ENCODE assay signal across 10 cellular contexts in the genomic region with DNA sequence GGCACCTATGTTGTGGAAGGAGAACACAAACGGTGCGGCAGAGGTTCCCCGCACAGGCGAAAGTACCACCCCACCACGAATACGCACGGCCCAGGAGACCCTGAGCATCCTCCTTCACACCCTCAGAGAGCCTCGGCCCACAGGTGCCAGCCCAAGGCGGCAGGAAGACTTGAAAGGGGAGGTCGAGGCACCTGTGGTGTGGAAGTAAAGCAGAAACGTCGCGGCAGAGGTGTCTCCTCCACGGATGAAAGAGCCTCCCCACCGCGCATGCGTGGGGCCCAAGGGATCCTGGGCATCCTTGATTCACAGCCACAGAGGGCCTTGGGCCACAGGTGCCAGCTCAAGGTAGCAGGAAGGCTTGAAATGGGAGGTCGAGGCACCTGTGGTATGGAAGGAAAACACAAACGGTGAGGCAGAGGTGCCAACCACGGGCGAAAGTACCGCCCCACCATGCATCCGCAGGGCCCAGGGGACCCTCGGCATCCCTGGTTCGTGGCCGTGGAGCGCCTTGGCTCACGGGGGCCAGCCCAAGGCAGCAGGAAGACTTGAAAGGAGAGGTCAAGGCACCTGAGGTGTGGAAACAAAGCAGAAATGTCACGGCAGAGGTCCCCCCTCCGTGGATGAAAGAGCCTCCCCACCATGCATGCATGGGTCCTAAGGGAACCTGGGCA.
DNase-seq lines count a peak whose midpoint lies in the region; ATAC-seq, FAIRE-seq and TF ChIP-seq lines count a peak whose summit lies in the region.
"Had no signal": no experiment of that assay in that cellular context is flagged by ENCODE, and none has a peak within 500 bp of the region (broad histone marks: within the 10 kb centered on the region; RNA-seq: fewer than 3 reads in every experiment).

No MANE protein-coding gene starts in this region.

- H3K4me1 ChIP-seq in BE2C: no peaks in the 10 kb centered on the region
- H3K4me1 ChIP-seq in IMR-90 (ENCODE audit: control insufficient read depth, insufficient read depth, low read length): no peaks in the 10 kb centered on the region
- no peaks in the 10 kb centered on the region for H3K4me1 ChIP-seq in esophagus muscularis mucosa
- no peaks in the 10 kb centered on the region for H3K4me1 ChIP-seq in pancreas
- no peaks in the 10 kb centered on the region for H3K4me1 ChIP-seq in A673 (ENCODE audit: insufficient read depth, low read length, poor library complexity, severe bottlenecking)

- H3K23ac ChIP-seq in IMR-90 (ENCODE audit: low read depth, low read length): no peak overlapping the region

- H3K56ac ChIP-seq in IMR-90 (ENCODE audit: extremely low read depth, insufficient read depth, low read length): no peak overlapping the region

- H3K4me2 ChIP-seq in IMR-90 (ENCODE audit: low read depth, low read length): no peak overlapping the region

- no peak overlapping the region for H2AK9ac ChIP-seq in IMR-90 (replicated peaks; ENCODE audit: low read depth, low read length, poor library complexity)

- 44% methylated on average over 13 of the region's 30 CpGs; no CpG with 5 or more reads in 1 of the 2 experiments for WGBS in IMR-90 (ENCODE audit: extremely low coverage in 2 of 2, insufficient read length in 1 of 2), 2 experiments
- WGBS in esophagus muscularis mucosa: 66% methylated on average over 26 of the region's 30 CpGs
- WGBS in pancreas, 2 donors: 56 to 58% methylated on average over 30 of the region's 30 CpGs

- no peak for TF ChIP-seq CTCF in BE2C (IDR thresholded peaks at IDR 0.05; ENCODE audit: low read depth, low read length)
- no peak for TF ChIP-seq CTCF in IMR-90 (conservative IDR thresholded peaks at IDR 0.05; ENCODE audit: low read depth, low read length)
- no peak for TF ChIP-seq CTCF in esophagus muscularis mucosa (IDR thresholded peaks at IDR 0.05)
- TF ChIP-seq CTCF in pancreas (IDR thresholded peaks at IDR 0.05): no peak
- no peak for TF ChIP-seq CTCF in A673 (conservative IDR thresholded peaks at IDR 0.05; ENCODE audit: low read depth, low read length)

- TF ChIP-seq POLR2A in IMR-90 (IDR thresholded peaks at IDR 0.05; ENCODE audit: low read depth, low read length): no peak
- TF ChIP-seq POLR2A in esophagus muscularis mucosa (IDR thresholded peaks at IDR 0.05; ENCODE audit: low read depth): no peak

- H3K14ac ChIP-seq in IMR-90 (replicated peaks; ENCODE audit: low read depth, low read length): no peak overlapping the region

- DNase-seq in BE2C: peak; percentile 4
- DNase-seq in IMR-90: no peak
- peak; percentile 68 for DNase-seq in esophagus muscularis mucosa (ENCODE audit: extremely low spot score)
- DNase-seq in pancreas: peak in 5 of 6 donors; percentile 1 to 53 (median 3)
- no peak for DNase-seq in effector CD8-positive, alpha-beta T cell (lab: John Stamatoyannopoulos, UW)
- DNase-seq in A673 (ENCODE audit: low spot score): no peak
- no peak for DNase-seq in NCI-H2227 (lab: John Stamatoyannopoulos, UW; ENCODE audit: unreplicated experiment)
- DNase-seq: activated CD8-positive, alpha-beta T cell treated with anti-CD3 and anti-CD28 coated beads, Interleukin-2, amount 10 ng/mL, durations not matched to agents 7 days and 5 days had no signal

- no peak overlapping the region for H3K18ac ChIP-seq in IMR-90 (ENCODE audit: low read depth, low read length)

- H3K79me1 ChIP-seq in IMR-90 (ENCODE audit: low read depth in 1 of 2, low read length in 2 of 2): no peaks in the 10 kb centered on the region

- intact Hi-C loops in IMR-90 (cut with micrococcal nuclease): no loop called here
- intact Hi-C loops in esophagus muscularis mucosa (cut with DNase I): no loop called here
- intact Hi-C loops in pancreas (cut with DNase I): no loop called here
- intact Hi-C loops in A673 (cut with micrococcal nuclease; ENCODE audit: unreplicated experiment): no loop called here

- H3K4me3 ChIP-seq in BE2C (ENCODE audit: low read depth, low read length) (no peak overlapping the region), IMR-90 (ENCODE audit: insufficient read depth, low read depth, low read length) (no peak overlapping the region), esophagus muscularis mucosa (no peak overlapping the region), pancreas (no peak overlapping the region), A673 (ENCODE audit: low read depth, low read length, poor library complexity, severe bottlenecking) (no peak overlapping the region)

- no peak overlapping the region for H4K5ac ChIP-seq in IMR-90 (ENCODE audit: low read depth, low read length)

- FAIRE-seq in pancreas (lab: Jason Lieb, UNC): no peak

- H3K9me1 ChIP-seq in IMR-90 (ENCODE audit: insufficient read depth, low read length): no peaks in the 10 kb centered on the region

- no peak for TF ChIP-seq EP300 in esophagus muscularis mucosa (IDR thresholded peaks at IDR 0.05)

- H2BK15ac ChIP-seq in IMR-90 (ENCODE audit: low read depth, low read length): no peak overlapping the region

- no peak for TF ChIP-seq RAD21 in IMR-90 (IDR thresholded peaks at IDR 0.05; ENCODE audit: low read length)

- no peaks in the 10 kb centered on the region for H4K20me1 ChIP-seq in IMR-90 (ENCODE audit: insufficient read depth, low read length)

- no peak overlapping the region for H3K27ac ChIP-seq in IMR-90 (ENCODE audit: insufficient read depth, low read length)
- H3K27ac ChIP-seq in esophagus muscularis mucosa (replicated peaks in 1 of 4): no peak overlapping the region
- no peak overlapping the region for H3K27ac ChIP-seq in pancreas
- H3K27ac ChIP-seq in A673 (ENCODE audit: low read depth, low read length, poor library complexity, severe bottlenecking): no peak overlapping the region
- H3K27ac ChIP-seq: epithelial cell of prostate had no signal

- peak overlapping the region; percentile 43 for H2AFZ ChIP-seq in IMR-90 (replicated peaks; ENCODE audit: low read length, poor library complexity)

- no peak overlapping the region for H2BK20ac ChIP-seq in IMR-90 (ENCODE audit: low read depth, low read length)

- ATAC-seq in IMR-90 (ENCODE audit: low read depth) (no peak), pancreas (no peak), GM18502 (IDR thresholded peaks at IDR 0.05; ENCODE audit: poor library complexity, unreplicated experiment) (no peak)
- ATAC-seq: activated CD8-positive, alpha-beta T cell treated with anti-CD3 and anti-CD28 coated beads, Interleukin-2, amount 10 ng/mL, durations not matched to agents 7 days and 5 days had no signal

- H3K9me3 ChIP-seq in BE2C: no peaks in the 10 kb centered on the region; the same call in 1 of the 2 replicates
- peaks cover 78% of the 10 kb centered on the region for H3K9me3 ChIP-seq in IMR-90 (ENCODE audit: control insufficient read depth, insufficient read depth, low read length)
- peaks cover 0 to 96% (median 59%) of the 10 kb centered on the region in 4 donors for H3K9me3 ChIP-seq in esophagus muscularis mucosa
- H3K9me3 ChIP-seq in pancreas: no peaks in the 10 kb centered on the region
- peaks cover 38% of the 10 kb centered on the region for H3K9me3 ChIP-seq in A673 (ENCODE audit: low read depth, low read length, poor library complexity, severe bottlenecking)

- H4K91ac ChIP-seq in IMR-90 (ENCODE audit: insufficient read depth, low read depth, low read length): no peak overlapping the region

- H3K27me3 ChIP-seq in BE2C: no peaks in the 10 kb centered on the region
- H3K27me3 ChIP-seq in IMR-90 (ENCODE audit: control insufficient read depth, insufficient read depth, low read length): no peaks in the 10 kb centered on the region
- H3K27me3 ChIP-seq in esophagus muscularis mucosa: peaks cover 0 to 16% (median 0%) of the 10 kb centered on the region in 4 donors
- H3K27me3 ChIP-seq in pancreas: no peaks in the 10 kb centered on the region
- no peaks in the 10 kb centered on the region for H3K27me3 ChIP-seq in A673 (replicated peaks; ENCODE audit: insufficient read depth, low read depth, low read length, poor library complexity)

- H3K36me3 ChIP-seq in BE2C (no peaks in the 10 kb centered on the region), IMR-90 (ENCODE audit: control insufficient read depth, insufficient read depth, low read length) (no peaks in the 10 kb centered on the region), esophagus muscularis mucosa (no peaks in the 10 kb centered on the region), pancreas (no peaks in the 10 kb centered on the region), A673 (ENCODE audit: insufficient read depth, low read length, poor library complexity, severe bottlenecking) (no peaks in the 10 kb centered on the region)

- no peak overlapping the region for H2BK120ac ChIP-seq in IMR-90 (ENCODE audit: low read depth, low read length)

- dilution Hi-C loops in IMR-90 (cut with HindIII; ENCODE audit: low sequenced_read_pairs, unreplicated experiment): no loop called here

- H4K8ac ChIP-seq in IMR-90 (ENCODE audit: low read depth in 2 of 2, low read length in 2 of 2): no peak overlapping the region

- no peak overlapping the region for H2AK5ac ChIP-seq in IMR-90 (ENCODE audit: low read depth, low read length)

- CTCF ChIA-PET in IMR-90 (lab: Yijun Ruan, JAX) (no interaction called here), A673 (lab: Charles Lee) (no interaction called here)

- POLR2A ChIA-PET in IMR-90 (lab: Charles Lee; ENCODE audit: unreplicated experiment) (no interaction called here), A673 (lab: Charles Lee; ENCODE audit: low non-redundant PET) (no interaction called here)

- H2BK5ac ChIP-seq in IMR-90 (ENCODE audit: low read depth, low read length, poor library complexity, severe bottlenecking): no peak overlapping the region

- in situ Hi-C loops in IMR-90 (cut with MboI; ENCODE audit: low sequenced_read_pairs): no loop called here

- H3K9ac ChIP-seq in IMR-90 (ENCODE audit: low read depth, low read length): no peak overlapping the region

- H3K4ac ChIP-seq in IMR-90 (ENCODE audit: low read depth, low read length): no peak overlapping the region

- no TSS peak for BruUV-seq in IMR-90 (replicated peaks; lab: Mats Ljungman, UMichigan)
- no TSS peak for BruUV-seq in A673 (replicated peaks; lab: Mats Ljungman, UMichigan)

TF ChIP-seq in IMR-90, 13 proteins besides CTCF, POLR2A, EP300 and RAD21:
- no peak for TF ChIP-seq SMC3 (IDR thresholded peaks at IDR 0.05; ENCODE audit: low read depth, low read length)
- no peak for TF ChIP-seq RFX5 (IDR thresholded peaks at IDR 0.05; ENCODE audit: low read depth, low read length)

Comparison
In these comparisons a context has a peak if more than half of its experiments do, and no peak if none do; other contexts are left out.
1. DNase-seq: peak in BE2C (single experiment), esophagus muscularis mucosa (single experiment) and pancreas (5 of 6); none in IMR-90 (single experiment), effector CD8-positive, alpha-beta T cell (single experiment), A673 (single experiment) and NCI-H2227 (single experiment).